ENCODE assay signal across 26 cellular contexts in genomic region chr6:128574413-128574812, GRCh38. TPM values are rescaled to one million over a fixed set of nuclear protein-coding genes. Genes with fewer than 3 reads are reported as not detected.
DNase-seq lines count a peak whose midpoint lies in the region; ATAC-seq and TF ChIP-seq lines count a peak whose summit lies in the region.
"Had no signal": no experiment of that assay in that cellular context is flagged by ENCODE, and none has a peak within 500 bp of the region (broad histone marks: within the 10 kb centered on the region; RNA-seq: fewer than 3 reads in every experiment).

No MANE protein-coding gene starts in this region.

- H2AFZ ChIP-seq in mesenchymal stem cell (ENCODE audit: low read depth, low read length): no peak overlapping the region

- H3K4me3 ChIP-seq in mesenchymal stem cell (ENCODE audit: insufficient read depth in 1 of 2, low read depth in 1 of 2, low read length in 2 of 2) (no peak overlapping the region), heart left ventricle (no peak overlapping the region)
- H3K4me3 ChIP-seq: left lung, ovary had no signal

- H3K36me3 ChIP-seq in mesenchymal stem cell (ENCODE audit: control insufficient read depth in 1 of 2, insufficient read depth in 2 of 2, low read depth in 1 of 2, low read length in 2 of 2): no peaks in the 10 kb centered on the region
- H3K36me3 ChIP-seq in heart left ventricle: no peaks in the 10 kb centered on the region
- H3K36me3 ChIP-seq: left lung, ovary had no signal

- H3K23ac ChIP-seq in mesenchymal stem cell (ENCODE audit: low read length in 2 of 2): no peak overlapping the region

- TF ChIP-seq CTCF in heart left ventricle (IDR thresholded peaks at IDR 0.05): no peak

- H3K9me3 ChIP-seq in mesenchymal stem cell (ENCODE audit: control insufficient read depth, low read length): no peaks in the 10 kb centered on the region
- H3K9me3 ChIP-seq in heart left ventricle: no peaks in the 10 kb centered on the region
- H3K9me3 ChIP-seq: left lung, ovary had no signal

- peaks cover 9% of the 10 kb centered on the region for H3K4me1 Mint-ChIP-seq in activated T-cell treated with anti-CD3 and anti-CD28 coated beads, Interleukin-2, amount 50 U/mL, for 72 hours (ENCODE audit: low read depth)
- H3K4me1 Mint-ChIP-seq: immature natural killer cell, natural killer cell had no signal

- no peaks in the 10 kb centered on the region for H3K36me3 Mint-ChIP-seq in activated T-cell treated with anti-CD3 and anti-CD28 coated beads, Interleukin-2, amount 50 U/mL, for 72 hours (ENCODE audit: insufficient read depth in 2 of 2)
- H3K36me3 Mint-ChIP-seq: immature natural killer cell, natural killer cell had no signal

- intact Hi-C loops in heart left ventricle (cut with DNase I): no loop called here

- no peak overlapping the region for H4K8ac ChIP-seq in mesenchymal stem cell (ENCODE audit: low read length)

- H3K4me2 ChIP-seq in mesenchymal stem cell (ENCODE audit: low read length, poor library complexity, severe bottlenecking): no peak overlapping the region

- no peak overlapping the region for H3K4ac ChIP-seq in mesenchymal stem cell (ENCODE audit: low read depth in 1 of 2, low read length in 2 of 2)

- no peaks in the 10 kb centered on the region for H3K79me1 ChIP-seq in mesenchymal stem cell (replicated peaks; ENCODE audit: low read length, poor library complexity, severe bottlenecking)

- TF ChIP-seq POLR2A in heart left ventricle (IDR thresholded peaks at IDR 0.05): no peak

- H3K14ac ChIP-seq in mesenchymal stem cell (ENCODE audit: low read length in 2 of 2): no peak overlapping the region

- H2BK120ac ChIP-seq in mesenchymal stem cell (ENCODE audit: low read depth, low read length): peak overlapping the region; percentile 49

- H3K27me3 ChIP-seq in mesenchymal stem cell (ENCODE audit: control insufficient read depth in 1 of 2, insufficient read depth in 1 of 2, low read length in 2 of 2) (no peaks in the 10 kb centered on the region), heart left ventricle (no peaks in the 10 kb centered on the region)
- H3K27me3 ChIP-seq: left lung, ovary had no signal

- H3K9ac ChIP-seq in mesenchymal stem cell (ENCODE audit: low read length): no peak overlapping the region

- H2BK5ac ChIP-seq in mesenchymal stem cell (ENCODE audit: low read depth, low read length, poor library complexity, severe bottlenecking): no peak overlapping the region

- H3K9me3 Mint-ChIP-seq in activated T-cell treated with anti-CD3 and anti-CD28 coated beads, Interleukin-2, amount 50 U/mL, for 72 hours: no peaks in the 10 kb centered on the region
- H3K9me3 Mint-ChIP-seq: activated T-helper 2 cell treated with anti-CD3 and anti-CD28 coated beads, Interferon-gamma antibody, Interleukin-2, Interleukin-4, amounts not matched to agents 10 μg/mL and 5 μg/mL and 100 μg/mL, durations not matched to agents 14 hours and 24 hours and 36 hours; immature natural killer cell; stimulated activated naive CD8-positive, alpha-beta T cell treated with anti-CD3 and anti-CD28 coated beads, Interleukin-15, Interleukin-2, amounts not matched to agents 100 ng/mL and 50 ng/mL, for 24 hours had no signal

- no peak overlapping the region for H2BK12ac ChIP-seq in mesenchymal stem cell (ENCODE audit: low read length in 2 of 2)

- ATAC-seq in activated T-cell treated with anti-CD3 and anti-CD28 coated beads, Interleukin-2, amount 50 U/mL, for 72 hours (replicated peaks in 1 of 2): peak; percentile 41 to 64
- ATAC-seq in GM21717 (IDR thresholded peaks at IDR 0.05; ENCODE audit: unreplicated experiment) (peak; percentile 64), HG02973 (IDR thresholded peaks at IDR 0.05; ENCODE audit: unreplicated experiment) (peak; percentile 60), GM19467 (IDR thresholded peaks at IDR 0.05; ENCODE audit: unreplicated experiment) (no peak), heart left ventricle (no peak)
- ATAC-seq: left lung, natural killer cell had no signal

- no peak overlapping the region for H2BK15ac ChIP-seq in mesenchymal stem cell (ENCODE audit: low read depth, poor library complexity, severe bottlenecking)

- no peak overlapping the region for H3K18ac ChIP-seq in mesenchymal stem cell (ENCODE audit: low read depth in 1 of 2, low read length in 2 of 2)

- H3K27me3 Mint-ChIP-seq in activated T-cell treated with anti-CD3 and anti-CD28 coated beads, Interleukin-2, amount 50 U/mL, for 72 hours (ENCODE audit: low read depth): peaks cover 7% of the 10 kb centered on the region
- H3K27me3 Mint-ChIP-seq: stimulated activated naive CD8-positive, alpha-beta T cell treated with anti-CD3 and anti-CD28 coated beads, Interleukin-15, Interleukin-2, amounts not matched to agents 100 ng/mL and 50 ng/mL, for 24 hours had no signal

- H2AK5ac ChIP-seq in mesenchymal stem cell (ENCODE audit: low read length, severe bottlenecking): no peak overlapping the region

- no peak overlapping the region for H3K27ac ChIP-seq in mesenchymal stem cell (ENCODE audit: low read length, poor library complexity, severe bottlenecking)
- H3K27ac ChIP-seq in heart left ventricle: no peak overlapping the region
- H3K27ac ChIP-seq: left lung, ovary, VCaP had no signal

- H4K91ac ChIP-seq in mesenchymal stem cell (ENCODE audit: low read length): no peak overlapping the region

- no peak for DNase-seq in activated T-cell treated with anti-CD3 and anti-CD28 coated beads, Interleukin-2, amount 50 U/mL, for 72 hours
- DNase-seq in activated T-cell treated with anti-CD3 and anti-CD28 coated beads, Interleukin-2, amount 50 U/mL, for 48 hours: no peak
- DNase-seq in mesenchymal stem cell (no peak), NCI-H1105 (lab: John Stamatoyannopoulos, UW) (no peak), heart left ventricle (no peak)
- DNase-seq: activated CD4-positive, alpha-beta T cell treated with anti-CD3 and anti-CD28 coated beads, Interleukin-2, amount 50 U/mL, for 1 hour; COR-L47; DND-41; effector CD8-positive, alpha-beta T cell; erythroblast; foreskin fibroblast; immature natural killer cell; IMR-90; left lung; midbrain; natural killer cell; NCI-H510A treated with DMSO at 0.1 percent for 48 hours; ovary; stimulated activated CD4-positive, alpha-beta T cell treated with anti-CD3 and anti-CD28 coated beads, Interleukin-4, amount 100 ng/mL, for 24 hours; trophoblast cell had no signal

- H3K27ac Mint-ChIP-seq in activated T-cell treated with anti-CD3 and anti-CD28 coated beads, Interleukin-2, amount 50 U/mL, for 72 hours: no peak overlapping the region
- H3K27ac Mint-ChIP-seq: activated T-helper 2 cell treated with anti-CD3 and anti-CD28 coated beads, Interferon-gamma antibody, Interleukin-2, Interleukin-4, amounts not matched to agents 10 μg/mL and 5 μg/mL and 100 μg/mL, durations not matched to agents 14 hours and 24 hours and 36 hours; immature natural killer cell; natural killer cell; stimulated activated naive CD8-positive, alpha-beta T cell treated with anti-CD3 and anti-CD28 coated beads, Interleukin-15, Interleukin-2, amounts not matched to agents 100 ng/mL and 50 ng/mL, for 24 hours had no signal

- H3K4me3 Mint-ChIP-seq in activated T-cell treated with anti-CD3 and anti-CD28 coated beads, Interleukin-2, amount 50 U/mL, for 72 hours: no peak overlapping the region
- H3K4me3 Mint-ChIP-seq: immature natural killer cell; natural killer cell; stimulated activated naive CD8-positive, alpha-beta T cell treated with anti-CD3 and anti-CD28 coated beads, Interleukin-15, Interleukin-2, amounts not matched to agents 100 ng/mL and 50 ng/mL, for 24 hours had no signal

- H3K4me1 ChIP-seq in mesenchymal stem cell (ENCODE audit: control insufficient read depth, insufficient read depth, low read depth, low read length) (peaks cover 2% of the 10 kb centered on the region), heart left ventricle (peaks cover 0 to 13% (median 6%) of the 10 kb centered on the region in 12 donors)
- H3K4me1 ChIP-seq: left lung had no signal

RNA-seq across cellular contexts. Expression of gene PTPRK, which starts 54.0 kb away (rescaled TPM):
- total RNA-seq in activated T-cell treated with anti-CD3 and anti-CD28 coated beads, Interleukin-2, amount 50 U/mL, for 72 hours: 1 to 10 TPM; 3.8 to 6.4 TPM
- polyA plus RNA-seq in mesenchymal stem cell (2013, experiment 1 of 2): 48.5 TPM
- polyA plus RNA-seq in mesenchymal stem cell (2013, experiment 2 of 2): 49.0 TPM
- total RNA-seq in heart left ventricle: 10 to 100 TPM; 27.8 to 50.8 (median 40.0) TPM
- 10 to 100 TPM in 1 of 2 donors, 1 to 10 TPM in 1; 5.4 to 16.4 TPM for polyA plus RNA-seq in heart left ventricle
- polyA plus RNA-seq: immature natural killer cell had no signal

Comparison
In these comparisons a context has a peak if more than half of its experiments do, and no peak if none do; other contexts are left out.
1. ATAC-seq: peak in activated T-cell treated with anti-CD3 and anti-CD28 coated beads, Interleukin-2, amount 50 U/mL, for 72 hours (2 of 2), GM21717 (single experiment) and HG02973 (single experiment); none in GM19467 (single experiment) and heart left ventricle (0 of 4).